ENCODE assay signal across 14 cellular contexts in the genomic region with DNA sequence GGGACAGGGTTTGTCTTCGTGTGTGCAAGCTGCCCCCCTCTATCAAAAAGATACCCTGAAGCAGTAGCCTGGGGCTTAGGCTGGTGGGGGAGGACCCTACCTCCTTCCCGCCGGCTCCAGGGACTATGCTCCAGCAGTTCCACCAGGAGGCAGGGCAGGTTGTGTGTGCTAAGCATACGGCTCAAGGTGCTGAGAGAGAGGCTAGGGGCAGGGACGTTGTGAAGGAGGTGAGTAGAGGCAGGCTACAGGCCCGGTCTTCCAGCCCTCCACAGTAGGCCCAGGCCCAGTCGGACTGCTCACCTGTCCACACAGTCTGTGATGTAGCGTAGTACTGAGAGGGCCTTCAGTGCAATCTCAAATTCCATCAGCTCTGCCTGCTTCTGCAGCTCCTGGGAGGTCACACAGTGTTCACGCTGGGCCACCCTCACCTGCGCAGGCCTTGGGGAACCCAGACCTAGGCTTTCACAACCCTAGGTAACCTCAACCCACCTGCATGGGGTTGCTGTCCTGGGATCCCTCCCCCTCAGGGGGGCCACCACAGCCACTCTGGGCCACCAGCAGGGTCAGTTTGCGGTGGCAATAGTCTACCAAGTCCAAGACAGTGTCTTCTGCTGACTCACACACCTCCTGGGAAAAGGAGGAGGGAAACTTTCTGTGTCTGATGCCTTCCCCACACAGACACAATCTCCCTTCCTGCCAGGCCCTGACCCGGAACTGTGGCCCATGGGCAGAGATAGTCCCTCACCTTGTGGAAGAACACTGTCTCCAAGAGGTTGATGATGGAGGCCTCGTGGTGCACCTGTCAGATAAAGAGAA. TPM values are rescaled to one million over a fixed set of nuclear protein-coding genes. Genes with fewer than 3 reads are reported as not detected.
A peak's percentile ranks its signal among the peaks of the same experiment; 100 is the strongest.
DNase-seq lines count a peak whose midpoint lies in the region; ATAC-seq and TF ChIP-seq lines count a peak whose summit lies in the region.
"Had no signal": no experiment of that assay in that cellular context is flagged by ENCODE, and none has a peak within 500 bp of the region (broad histone marks: within the 10 kb centered on the region; RNA-seq: fewer than 3 reads in every experiment).

No MANE protein-coding gene starts in this region.

- H3K27ac Mint-ChIP-seq in T-helper 1 cell treated with Interleukin-12 subunit alpha and Interleukin-12 subunit beta and Interleukin-4 antibody, amounts not matched to agents 30 μg/mL and 1 μg/mL, for 36 hours, result peak overlapping the region; percentile 41
- no peak overlapping the region for H3K27ac Mint-ChIP-seq in GM23338
- H3K27ac Mint-ChIP-seq in activated CD8-positive, alpha-beta T cell treated with anti-CD3 and anti-CD28 coated beads, Interleukin-2, amount 10 ng/mL, durations not matched to agents 7 days and 5 days, result peak overlapping the region; percentile 58
- H3K27ac Mint-ChIP-seq in naive thymus-derived CD4-positive, alpha-beta T cell, result peak overlapping the region in 5 of 9 donors; percentile 5 to 69 (median 38)
- H3K27ac Mint-ChIP-seq: stimulated activated naive CD8-positive, alpha-beta T cell treated with anti-CD3 and anti-CD28 coated beads, Interleukin-15, Interleukin-2, amounts not matched to agents 100 ng/mL and 50 ng/mL, for 24 hours had no signal

- POLR2A ChIA-PET in activated CD8-positive, alpha-beta T cell treated with anti-CD3 and anti-CD28 coated beads, Interleukin-2, amount 10 ng/mL, durations not matched to agents 7 days and 5 days (lab: Charles Lee), result interaction anchor here (1.0 to 4.0 kb wide), 4 partner anchors 11 to 258 kb away, joined by 3 to 21 read pairs (median 3); a partner anchor contains a TSS
- POLR2A ChIA-PET in naive thymus-derived CD4-positive, alpha-beta T cell (lab: Charles Lee), result interaction anchor here (0.9 to 34.0 kb wide), 3 partner anchors 8 to 44 kb away, joined by 3 to 656 read pairs (median 656); a partner anchor contains a TSS

- H3K4me3 ChIP-seq in GM23338, result no peak overlapping the region
- H3K4me3 ChIP-seq in naive thymus-derived CD4-positive, alpha-beta T cell (ENCODE audit: low read length), result no peak overlapping the region
- no peak overlapping the region for H3K4me3 ChIP-seq in SJCRH30
- H3K4me3 ChIP-seq: lower lobe of right lung, upper lobe of right lung had no signal

- H3K36me3 ChIP-seq in GM23338 (ENCODE audit: insufficient read depth) (no peaks in the 10 kb centered on the region), SJCRH30 (no peaks in the 10 kb centered on the region)
- peaks cover 0 to 7% (median 0%) of the 10 kb centered on the region in 3 experiments for H3K36me3 ChIP-seq in naive thymus-derived CD4-positive, alpha-beta T cell (ENCODE audit: control insufficient read depth in 2 of 3, insufficient read depth in 3 of 3, low read length in 3 of 3)

- H3K36me3 Mint-ChIP-seq in T-helper 1 cell treated with Interleukin-12 subunit alpha and Interleukin-12 subunit beta and Interleukin-4 antibody, amounts not matched to agents 30 μg/mL and 1 μg/mL, for 36 hours (ENCODE audit: low read depth), result peaks cover 23% of the 10 kb centered on the region
- H3K36me3 Mint-ChIP-seq in GM23338 (ENCODE audit: low read depth), result no peaks in the 10 kb centered on the region; the same call in 2 of the 3 replicates
- peaks cover 38% of the 10 kb centered on the region for H3K36me3 Mint-ChIP-seq in activated CD8-positive, alpha-beta T cell treated with anti-CD3 and anti-CD28 coated beads, Interleukin-2, amount 10 ng/mL, durations not matched to agents 7 days and 5 days (ENCODE audit: low read depth)
- H3K36me3 Mint-ChIP-seq in naive thymus-derived CD4-positive, alpha-beta T cell, result peaks cover 0 to 22% (median 0%) of the 10 kb centered on the region in 5 donors

- H3K27ac ChIP-seq in GM23338 (ENCODE audit: low read depth) (no peak overlapping the region), SJCRH30 (no peak overlapping the region)
- H3K27ac ChIP-seq in naive thymus-derived CD4-positive, alpha-beta T cell (ENCODE audit: low read depth, low read length), result no peak overlapping the region
- H3K27ac ChIP-seq: lower lobe of right lung, upper lobe of right lung had no signal

- ATAC-seq in GM23338, result peak; percentile 36
- no peak for ATAC-seq in activated CD8-positive, alpha-beta T cell treated with anti-CD3 and anti-CD28 coated beads, Interleukin-2, amount 10 ng/mL, durations not matched to agents 7 days and 5 days
- no peak for ATAC-seq in naive thymus-derived CD4-positive, alpha-beta T cell
- ATAC-seq: lower lobe of right lung, natural killer cell, upper lobe of right lung had no signal

- peaks cover 35% of the 10 kb centered on the region for H3K4me1 Mint-ChIP-seq in T-helper 1 cell treated with Interleukin-12 subunit alpha and Interleukin-12 subunit beta and Interleukin-4 antibody, amounts not matched to agents 30 μg/mL and 1 μg/mL, for 36 hours (ENCODE audit: low read depth)
- H3K4me1 Mint-ChIP-seq in GM23338, result peaks cover 22% of the 10 kb centered on the region
- peaks cover 64% of the 10 kb centered on the region for H3K4me1 Mint-ChIP-seq in activated CD8-positive, alpha-beta T cell treated with anti-CD3 and anti-CD28 coated beads, Interleukin-2, amount 10 ng/mL, durations not matched to agents 7 days and 5 days (ENCODE audit: low read depth)
- H3K4me1 Mint-ChIP-seq in naive thymus-derived CD4-positive, alpha-beta T cell, result peaks cover 18 to 66% (median 52%) of the 10 kb centered on the region in 7 donors

- no peaks in the 10 kb centered on the region for H3K9me3 ChIP-seq in naive thymus-derived CD4-positive, alpha-beta T cell (ENCODE audit: control insufficient read depth in 2 of 3, low read length in 3 of 3)
- no peaks in the 10 kb centered on the region for H3K9me3 ChIP-seq in SJCRH30 (replicated peaks)
- H3K9me3 ChIP-seq: lower lobe of right lung, upper lobe of right lung had no signal

- H3K9me2 ChIP-seq in GM23338 (ENCODE audit: insufficient read depth), result no peaks in the 10 kb centered on the region

- H3F3A ChIP-seq in GM23338 (replicated peaks; ENCODE audit: low read depth), result peaks cover 29% of the 10 kb centered on the region; the same call in 1 of the 2 replicates

- TF ChIP-seq CTCF in GM23338 (conservative IDR thresholded peaks at IDR 0.05; ENCODE audit: low read depth in 2 of 2), result peak; percentile 42 to 69

- CTCF ChIA-PET in activated CD8-positive, alpha-beta T cell treated with anti-CD3 and anti-CD28 coated beads, Interleukin-2, amount 10 ng/mL, durations not matched to agents 7 days and 5 days (lab: Charles Lee), result interaction anchor here (1.1 to 2.8 kb wide), 4 partner anchors 8 to 200 kb away, joined by 4 to 9 read pairs (median 4); a partner anchor contains a TSS
- CTCF ChIA-PET in naive thymus-derived CD4-positive, alpha-beta T cell (lab: Charles Lee), result interaction anchor here (0.6 kb wide), 1 partner anchor 85 kb away, joined by 3 read pairs; no protein-coding TSS in a partner anchor

- H3K4me1 ChIP-seq in GM23338 (ENCODE audit: insufficient read depth), result peaks cover 12% of the 10 kb centered on the region
- H3K4me1 ChIP-seq in naive thymus-derived CD4-positive, alpha-beta T cell (ENCODE audit: control insufficient read depth in 2 of 2, insufficient read depth in 2 of 2, low read length in 2 of 2), result peaks cover 21 to 42% of the 10 kb centered on the region in 2 donors
- no peaks in the 10 kb centered on the region for H3K4me1 ChIP-seq in SJCRH30

- H3K4me3 Mint-ChIP-seq in T-helper 1 cell treated with Interleukin-12 subunit alpha and Interleukin-12 subunit beta and Interleukin-4 antibody, amounts not matched to agents 30 μg/mL and 1 μg/mL, for 36 hours, result no peak overlapping the region
- no peak overlapping the region for H3K4me3 Mint-ChIP-seq in GM23338
- peak overlapping the region; percentile 18 for H3K4me3 Mint-ChIP-seq in activated CD8-positive, alpha-beta T cell treated with anti-CD3 and anti-CD28 coated beads, Interleukin-2, amount 10 ng/mL, durations not matched to agents 7 days and 5 days
- H3K4me3 Mint-ChIP-seq in naive thymus-derived CD4-positive, alpha-beta T cell, result peak overlapping the region in 1 of 10 donors; percentile 47

- DNase-seq in T-helper 1 cell (no peak), GM23338 (ENCODE audit: low spot score) (peak; percentile 80), activated gamma-delta T cell (lab: John Stamatoyannopoulos, UW) (no peak), SJCRH30 (no peak)
- DNase-seq in activated CD8-positive, alpha-beta T cell treated with anti-CD3 and anti-CD28 coated beads, Interleukin-2, amount 10 ng/mL, durations not matched to agents 7 days and 5 days, result no peak
- DNase-seq in naive thymus-derived CD4-positive, alpha-beta T cell, result no peak
- DNase-seq in activated effector memory CD4-positive, alpha-beta T cell treated with anti-CD3 and anti-CD28 coated beads, Interleukin-2, amount 50 U/mL, for 16 hours, result no peak
- DNase-seq: activated CD4-positive, alpha-beta T cell treated with anti-CD3 and anti-CD28 coated beads for 48 hours; lower lobe of right lung; natural killer cell; NCI-H1436 treated with DMSO at 0.1 percent for 48 hours; upper lobe of right lung had no signal

- no peaks in the 10 kb centered on the region for H4K20me1 ChIP-seq in GM23338 (replicated peaks; ENCODE audit: insufficient read depth)

- intact Hi-C loops in naive thymus-derived CD4-positive, alpha-beta T cell (cut with micrococcal nuclease), result loop anchor here in 1 of 2 donors (5.0 kb wide), 1 partner anchor 1329 kb away; a partner anchor contains a TSS

- H3K27me3 Mint-ChIP-seq in T-helper 1 cell treated with Interleukin-12 subunit alpha and Interleukin-12 subunit beta and Interleukin-4 antibody, amounts not matched to agents 30 μg/mL and 1 μg/mL, for 36 hours (ENCODE audit: low read depth), result no peaks in the 10 kb centered on the region
- peaks cover 72% of the 10 kb centered on the region for H3K27me3 Mint-ChIP-seq in GM23338 (ENCODE audit: insufficient read depth, low read depth, poor library complexity)
- no peaks in the 10 kb centered on the region for H3K27me3 Mint-ChIP-seq in activated CD8-positive, alpha-beta T cell treated with anti-CD3 and anti-CD28 coated beads, Interleukin-2, amount 10 ng/mL, durations not matched to agents 7 days and 5 days (ENCODE audit: low read depth)
- no peaks in the 10 kb centered on the region for H3K27me3 Mint-ChIP-seq in naive thymus-derived CD4-positive, alpha-beta T cell
- H3K27me3 Mint-ChIP-seq: stimulated activated naive CD8-positive, alpha-beta T cell treated with anti-CD3 and anti-CD28 coated beads, Interleukin-15, Interleukin-2, amounts not matched to agents 100 ng/mL and 50 ng/mL, for 24 hours had no signal

- no peak overlapping the region for H3K4me2 ChIP-seq in GM23338

- H3K9me3 Mint-ChIP-seq in T-helper 1 cell treated with Interleukin-12 subunit alpha and Interleukin-12 subunit beta and Interleukin-4 antibody, amounts not matched to agents 30 μg/mL and 1 μg/mL, for 36 hours, result no peaks in the 10 kb centered on the region
- H3K9me3 Mint-ChIP-seq in GM23338, result peaks cover 3% of the 10 kb centered on the region; the same call in 1 of the 3 replicates
- H3K9me3 Mint-ChIP-seq in activated CD8-positive, alpha-beta T cell treated with anti-CD3 and anti-CD28 coated beads, Interleukin-2, amount 10 ng/mL, durations not matched to agents 7 days and 5 days (ENCODE audit: insufficient read depth), result no peaks in the 10 kb centered on the region
- H3K9me3 Mint-ChIP-seq in naive thymus-derived CD4-positive, alpha-beta T cell, result peaks cover 0 to 3% (median 0%) of the 10 kb centered on the region in 11 donors
- H3K9me3 Mint-ChIP-seq: natural killer cell; stimulated activated naive CD8-positive, alpha-beta T cell treated with anti-CD3 and anti-CD28 coated beads, Interleukin-15, Interleukin-2, amounts not matched to agents 100 ng/mL and 50 ng/mL, for 24 hours had no signal

- no peaks in the 10 kb centered on the region for H3K79me2 ChIP-seq in GM23338 (replicated peaks; ENCODE audit: insufficient read depth)

- no peak overlapping the region for H2AFZ ChIP-seq in GM23338

- peaks cover 78% of the 10 kb centered on the region for H3K27me3 ChIP-seq in GM23338 (ENCODE audit: insufficient read depth)
- H3K27me3 ChIP-seq in naive thymus-derived CD4-positive, alpha-beta T cell (ENCODE audit: control insufficient read depth in 2 of 2, insufficient read depth in 2 of 2, low read length in 2 of 2), result no peaks in the 10 kb centered on the region
- H3K27me3 ChIP-seq in SJCRH30, result no peaks in the 10 kb centered on the region
- H3K27me3 ChIP-seq: upper lobe of right lung had no signal

RNA-seq across cellular contexts. Expression of a gene that starts 2.4 kb away (rescaled TPM):
- total RNA-seq in GM23338 (2014; rRNA removed; shearing (Covaris generic)), result 12.8 and 15.7 TPM in 2 replicates
- 9.6 TPM in 2 replicates for polyA plus RNA-seq in GM23338 (2016; fragmentation: Nextera tagmentation; extraction: Ambion mirVana)
- 100 to 1,000 TPM; 172 to 174 TPM for total RNA-seq in activated CD8-positive, alpha-beta T cell treated with anti-CD3 and anti-CD28 coated beads, Interleukin-2, amount 10 ng/mL, durations not matched to agents 7 days and 5 days
- 100 to 1,000 TPM in 1 of 5 experiments, 10 to 100 TPM in 4; 39.4 to 105 (median 69.6) TPM for total RNA-seq in naive thymus-derived CD4-positive, alpha-beta T cell
- 10 to 100 TPM; 32.7 to 47.9 TPM for polyA plus RNA-seq in naive thymus-derived CD4-positive, alpha-beta T cell
- 11.7 and 12.7 TPM in 2 replicates for total RNA-seq in SJCRH30 (2014; rRNA removed; shearing (Covaris generic))

RNA-seq across cellular contexts. Expression of a gene that starts 2.5 kb away (rescaled TPM):
- 0.31 TPM in 2 replicates for total RNA-seq in GM23338 (2014; rRNA removed; shearing (Covaris generic))
- polyA plus RNA-seq in GM23338 (2016; fragmentation: Nextera tagmentation; extraction: Ambion mirVana), result 0.24 and 0.29 TPM in 2 replicates
- 1 to 10 TPM; 5.0 to 5.1 TPM for total RNA-seq in activated CD8-positive, alpha-beta T cell treated with anti-CD3 and anti-CD28 coated beads, Interleukin-2, amount 10 ng/mL, durations not matched to agents 7 days and 5 days
- total RNA-seq in naive thymus-derived CD4-positive, alpha-beta T cell, result 1 to 10 TPM in 4 of 5 experiments, under 1 TPM in 1; 0.91 to 3.8 (median 2.8) TPM
- under 1 TPM; 0.07 to 0.30 TPM for polyA plus RNA-seq in naive thymus-derived CD4-positive, alpha-beta T cell
- 0.73 and 0.99 TPM in 2 replicates for total RNA-seq in SJCRH30 (2014; rRNA removed; shearing (Covaris generic))

RNA-seq across cellular contexts. Expression of a gene that starts 7.5 kb away (rescaled TPM):
- total RNA-seq in GM23338 (2014; rRNA removed; shearing (Covaris generic)), result 22.3 and 35.6 TPM in 2 replicates
- 27.7 and 31.7 TPM in 2 replicates for polyA plus RNA-seq in GM23338 (2016; fragmentation: Nextera tagmentation; extraction: Ambion mirVana)
- total RNA-seq in activated CD8-positive, alpha-beta T cell treated with anti-CD3 and anti-CD28 coated beads, Interleukin-2, amount 10 ng/mL, durations not matched to agents 7 days and 5 days, result 10 to 100 TPM; 59.8 to 60.3 TPM
- 10 to 100 TPM; 35.3 to 48.9 (median 47.7) TPM for total RNA-seq in naive thymus-derived CD4-positive, alpha-beta T cell
- polyA plus RNA-seq in naive thymus-derived CD4-positive, alpha-beta T cell, result 10 to 100 TPM; 27.2 to 36.2 TPM
- 14.0 and 14.4 TPM in 2 replicates for total RNA-seq in SJCRH30 (2014; rRNA removed; shearing (Covaris generic))

RNA-seq across cellular contexts. Expression of a gene that starts 7.6 kb away (rescaled TPM):
- total RNA-seq in GM23338 (2014; rRNA removed; shearing (Covaris generic)), result 11.5 and 18.2 TPM in 2 replicates
- 10.0 and 10.1 TPM in 2 replicates for polyA plus RNA-seq in GM23338 (2016; fragmentation: Nextera tagmentation; extraction: Ambion mirVana)
- total RNA-seq in activated CD8-positive, alpha-beta T cell treated with anti-CD3 and anti-CD28 coated beads, Interleukin-2, amount 10 ng/mL, durations not matched to agents 7 days and 5 days, result 10 to 100 TPM; 42.5 to 43.6 TPM
- total RNA-seq in naive thymus-derived CD4-positive, alpha-beta T cell, result 10 to 100 TPM; 23.3 to 42.6 (median 32.8) TPM
- 10 to 100 TPM; 42.4 to 52.9 TPM for polyA plus RNA-seq in naive thymus-derived CD4-positive, alpha-beta T cell
- 6.5 and 8.9 TPM in 2 replicates for total RNA-seq in SJCRH30 (2014; rRNA removed; shearing (Covaris generic))

RNA-seq across cellular contexts. Expression of a gene that starts 15.0 kb away (rescaled TPM):
- total RNA-seq in GM23338 (2014; rRNA removed; shearing (Covaris generic)), result 32.2 and 41.6 TPM in 2 replicates
- polyA plus RNA-seq in GM23338 (2016; fragmentation: Nextera tagmentation; extraction: Ambion mirVana), result 71.0 and 81.5 TPM in 2 replicates
- total RNA-seq in activated CD8-positive, alpha-beta T cell treated with anti-CD3 and anti-CD28 coated beads, Interleukin-2, amount 10 ng/mL, durations not matched to agents 7 days and 5 days, result 10 to 100 TPM; 18.5 to 20.8 TPM
- total RNA-seq in naive thymus-derived CD4-positive, alpha-beta T cell, result 10 to 100 TPM; 16.8 to 25.0 (median 20.5) TPM
- 10 to 100 TPM; 38.0 to 45.5 TPM for polyA plus RNA-seq in naive thymus-derived CD4-positive, alpha-beta T cell
- 21.2 and 26.4 TPM in 2 replicates for total RNA-seq in SJCRH30 (2014; rRNA removed; shearing (Covaris generic))
